Comparison of ENCODE assay signal across 14 cellular contexts in genomic region chr12:110022980-110023633, GRCh38. TPM values are rescaled to one million over a fixed set of nuclear protein-coding genes. Genes with fewer than 3 reads are reported as not detected.
DNase-seq lines count a peak whose midpoint lies in the region; ATAC-seq and TF ChIP-seq lines count a peak whose summit lies in the region.
"Had no signal": no experiment of that assay in that cellular context is flagged by ENCODE, and none has a peak within 500 bp of the region (broad histone marks: within the 10 kb centered on the region; RNA-seq: fewer than 3 reads in every experiment).

No MANE protein-coding gene starts in this region.

- no peak overlapping the region for H3K27ac Mint-ChIP-seq in endodermal cell
- H3K27ac Mint-ChIP-seq: activated naive CD8-positive, alpha-beta T cell treated with anti-CD3 and anti-CD28 coated beads, Interleukin-2, amount 10 ng/mL, durations not matched to agents 7 days and 5 days had no signal

- in situ Hi-C loops in G401 (cut with HindIII; ENCODE audit: low sequenced_read_pairs), result no loop called here

- CTCF ChIA-PET in HEK293T (lab: Yijun Ruan, JAX), result interaction anchor here (1.0 kb wide), 1 partner anchor 10 kb away, joined by 3 read pairs; no protein-coding TSS in a partner anchor

- intact Hi-C loops in psoas muscle (cut with DNase I), result no loop called here

- POLR2A ChIA-PET in HEK293T (lab: Yijun Ruan, JAX), result interaction anchor here (1.3 kb wide), 1 partner anchor 25 kb away, joined by 6 read pairs; the partner anchor contains the start of gene C12orf76

- H3K27me3 Mint-ChIP-seq in endodermal cell (ENCODE audit: insufficient read depth), result no peaks in the 10 kb centered on the region
- H3K27me3 Mint-ChIP-seq: activated naive CD8-positive, alpha-beta T cell treated with anti-CD3 and anti-CD28 coated beads, Interleukin-2, amount 10 ng/mL, durations not matched to agents 7 days and 5 days; IgD-negative memory B cell had no signal

- H3K27me3 ChIP-seq in endodermal cell (ENCODE audit: control insufficient read depth, insufficient read depth, low read length, poor library complexity, severe bottlenecking) (no peaks in the 10 kb centered on the region), psoas muscle (ENCODE audit: insufficient read depth in 3 of 3, low read length in 2 of 3) (no peaks in the 10 kb centered on the region), BE2C (no peaks in the 10 kb centered on the region)
- H3K27me3 ChIP-seq: heart left ventricle, vagina had no signal

- H3K4me3 Mint-ChIP-seq in endodermal cell, result no peak overlapping the region
- H3K4me3 Mint-ChIP-seq: activated naive CD8-positive, alpha-beta T cell treated with anti-CD3 and anti-CD28 coated beads, Interleukin-2, amount 10 ng/mL, durations not matched to agents 7 days and 5 days; nephron had no signal

- no peaks in the 10 kb centered on the region for H3K9me3 Mint-ChIP-seq in endodermal cell
- H3K9me3 Mint-ChIP-seq: activated naive CD8-positive, alpha-beta T cell treated with anti-CD3 and anti-CD28 coated beads, Interleukin-2, amount 10 ng/mL, durations not matched to agents 7 days and 5 days; IgD-negative memory B cell; nephron had no signal

- 73 to 89% methylated on average over 4 to 5 of the region's 5 CpGs for WGBS in endodermal cell (ENCODE audit: insufficient coverage in 1 of 2, insufficient read length in 1 of 2), 2 experiments
- 49 to 63% (median 50%) methylated on average over 5 of the region's 5 CpGs for WGBS in psoas muscle, 3 donors

- TF ChIP-seq CTCF in endodermal cell (conservative IDR thresholded peaks at IDR 0.05) (no peak), psoas muscle (IDR thresholded peaks at IDR 0.05) (no peak), BE2C (IDR thresholded peaks at IDR 0.05; ENCODE audit: low read depth, low read length) (no peak)

- H3K4me1 ChIP-seq in endodermal cell (ENCODE audit: control insufficient read depth, insufficient read depth, low read length), result no peaks in the 10 kb centered on the region
- peaks cover 30% of the 10 kb centered on the region for H3K4me1 ChIP-seq in psoas muscle
- 0 out of 2 replicates have a peak, but pooled peaks cover 3% of the 10 kb centered on the region for H3K4me1 ChIP-seq in BE2C

- H3K9me3 ChIP-seq in endodermal cell (ENCODE audit: control insufficient read depth, low read length), result no peaks in the 10 kb centered on the region
- no peaks in the 10 kb centered on the region for H3K9me3 ChIP-seq in psoas muscle
- no peaks in the 10 kb centered on the region for H3K9me3 ChIP-seq in BE2C
- H3K9me3 ChIP-seq: heart left ventricle, vagina had no signal

- peaks cover 2% of the 10 kb centered on the region for H3K4me1 Mint-ChIP-seq in endodermal cell

- peaks cover 62% of the 10 kb centered on the region for H3K36me3 Mint-ChIP-seq in endodermal cell (ENCODE audit: low read depth)

- H3K27ac ChIP-seq in endodermal cell (ENCODE audit: low read depth, low read length) (peak overlapping the region; percentile 22), psoas muscle (peak overlapping the region; percentile 84)
- H3K27ac ChIP-seq: vagina had no signal

- H3K9ac ChIP-seq in endodermal cell (ENCODE audit: extremely low read depth, low read length, poor library complexity, severe bottlenecking), result no peak overlapping the region

- peaks cover 81% of the 10 kb centered on the region for H3K36me3 ChIP-seq in endodermal cell (ENCODE audit: control insufficient read depth, insufficient read depth, low read length)
- H3K36me3 ChIP-seq in psoas muscle (ENCODE audit: insufficient read depth in 1 of 2, low read depth in 1 of 2), result peaks cover 9 to 81% of the 10 kb centered on the region in 2 donors
- H3K36me3 ChIP-seq in BE2C, result peaks cover 7% of the 10 kb centered on the region

- peak in 2 of 4 donors; percentile 6 to 29 for ATAC-seq in psoas muscle

- peak; percentile 66 for DNase-seq in G401 (ENCODE audit: low spot score)
- DNase-seq in NCI-H82 treated with DMSO at 0.1 percent for 48 hours (lab: John Stamatoyannopoulos, UW; ENCODE audit: unreplicated experiment), result peak; percentile 48
- DNase-seq in endodermal cell, result no peak
- DNase-seq in psoas muscle, result no peak
- no peak for DNase-seq in BE2C
- no peak for DNase-seq in T-helper 1 cell
- DNase-seq in HEK293T (ENCODE audit: extremely low spot score), result no peak
- no peak for DNase-seq in NCI-H1436 treated with DMSO at 0.1 percent for 48 hours (lab: John Stamatoyannopoulos, UW)
- DNase-seq: activated CD4-positive, alpha-beta T cell treated with anti-CD3 and anti-CD28 coated beads for 48 hours; activated naive CD8-positive, alpha-beta T cell treated with anti-CD3 and anti-CD28 coated beads, Interleukin-2, amount 10 ng/mL, durations not matched to agents 7 days and 5 days; heart left ventricle had no signal

- H3K4me3 ChIP-seq in endodermal cell (ENCODE audit: low read length) (no peak overlapping the region), psoas muscle (no peak overlapping the region), BE2C (ENCODE audit: low read depth, low read length) (no peak overlapping the region)
- H3K4me3 ChIP-seq: heart left ventricle, vagina had no signal

TF ChIP-seq in HEK293T, 16 proteins besides CTCF, POLR2A, EP300 and RAD21:
- TF ChIP-seq ARNT (IDR thresholded peaks at IDR 0.05) (no peak), FOXA1 (IDR thresholded peaks at IDR 0.05) (no peak), SUZ12 (IDR thresholded peaks at IDR 0.05) (no peak), HDGF (IDR thresholded peaks at IDR 0.05; ENCODE audit: borderline replicate concordance) (no peak), NFRKB (IDR thresholded peaks at IDR 0.05) (no peak), BHLHE40 (IDR thresholded peaks at IDR 0.05; ENCODE audit: borderline replicate concordance) (no peak), CTBP1 (IDR thresholded peaks at IDR 0.05; ENCODE audit: borderline replicate concordance) (no peak), TARDBP (IDR thresholded peaks at IDR 0.05) (no peak), L3MBTL2 (conservative IDR thresholded peaks at IDR 0.05) (no peak)

RNA-seq across cellular contexts. Expression of gene ANKRD13A, which starts 23.9 kb away (rescaled TPM):
- 17.1 and 38.2 TPM in 2 replicates for total RNA-seq in G401 (2014; rRNA removed; shearing (Covaris generic))
- total RNA-seq in endodermal cell (10 to 100 TPM; 33.2 to 44.6 TPM), psoas muscle (10 to 100 TPM in 2 of 4 donors, 1 to 10 TPM in 2; 8.7 to 16.3 (median 11.7) TPM)
- 24.0 TPM for polyA plus RNA-seq in endodermal cell (2013, experiment 1 of 2)
- polyA plus RNA-seq in endodermal cell (2013, experiment 2 of 2), result 23.1 TPM
- polyA plus RNA-seq in psoas muscle, result 1 to 10 TPM; 6.8 to 9.0 (median 7.4) TPM
- polyA plus RNA-seq in BE2C (2012; ENCODE audit: insufficient read depth, insufficient read length, low read depth), result 10.9 TPM

RNA-seq across cellular contexts. Expression of gene C12orf76, which starts 25.2 kb away (rescaled TPM):
- 17.3 and 20.5 TPM in 2 replicates for total RNA-seq in G401 (2014; rRNA removed; shearing (Covaris generic))
- total RNA-seq in endodermal cell, result 10 to 100 TPM; 19.6 to 23.5 TPM
- polyA plus RNA-seq in endodermal cell (2013, experiment 1 of 2), result 26.7 TPM
- 26.4 TPM for polyA plus RNA-seq in endodermal cell (2013, experiment 2 of 2)
- total RNA-seq in psoas muscle, result 1 to 10 TPM; 3.1 to 9.8 (median 6.1) TPM
- polyA plus RNA-seq in psoas muscle, result 10 to 100 TPM in 1 of 3 donors, 1 to 10 TPM in 2; 6.9 to 19.1 (median 7.4) TPM
- 24.5 TPM for polyA plus RNA-seq in BE2C (2012; ENCODE audit: insufficient read depth, insufficient read length, low read depth)

RNA-seq across cellular contexts. Expression of gene GIT2, which starts 26.9 kb away (rescaled TPM):
- total RNA-seq in G401 (2014; rRNA removed; shearing (Covaris generic)), result 11.4 and 21.1 TPM in 2 replicates
- total RNA-seq in endodermal cell, result 10 to 100 TPM; 27.0 to 27.9 TPM
- polyA plus RNA-seq in endodermal cell (2013, experiment 1 of 2), result 20.5 TPM
- polyA plus RNA-seq in endodermal cell (2013, experiment 2 of 2), result 20.9 TPM
- total RNA-seq in psoas muscle, result 10 to 100 TPM; 17.5 to 29.7 (median 26.4) TPM
- polyA plus RNA-seq in psoas muscle, result 10 to 100 TPM; 10.8 to 20.3 (median 13.3) TPM
- 19.4 TPM for polyA plus RNA-seq in BE2C (2012; ENCODE audit: insufficient read depth, insufficient read length, low read depth)

Comparison
In these comparisons a context has a peak if more than half of its experiments do, and no peak if none do; other contexts are left out.
1. DNase-seq: peak in G401 (single experiment) and NCI-H82 treated with DMSO at 0.1 percent for 48 hours (single experiment); none in endodermal cell (single experiment), psoas muscle (0 of 2), BE2C (single experiment), T-helper 1 cell (0 of 5), HEK293T (single experiment) and NCI-H1436 treated with DMSO at 0.1 percent for 48 hours (single experiment).